Comparison of ENCODE assay signal across 28 cellular contexts in genomic region chr1:187847531-187847930, GRCh38.
"Had no signal": no experiment of that assay in that cellular context is flagged by ENCODE, and none has a peak within 500 bp of the region (broad histone marks: within the 10 kb centered on the region; RNA-seq: fewer than 3 reads in every experiment).

No MANE protein-coding gene starts in this region.

- H3K4me1 ChIP-seq: psoas muscle, right lobe of liver, sigmoid colon, spleen, suprapubic skin, testis, tibial artery, transverse colon, upper lobe of right lung, uterus had no signal

- H3K9me3 ChIP-seq: neutrophil, pancreas, psoas muscle, right lobe of liver, sigmoid colon, suprapubic skin, testis, transverse colon, upper lobe of right lung, uterus had no signal

- ATAC-seq: naive thymus-derived CD8-positive, alpha-beta T cell; natural killer cell treated with Interleukin-12 subunit alpha and Interleukin-12 subunit beta and Interleukin-15 and Interleukin-18, amount 100 ng/mL, for 72 hours; pancreas; psoas muscle; right cardiac atrium; stimulated activated memory B cell treated with anti-CD40 and anti-IgM and Interleukin-4, amounts not matched to agents 10 μg/mL and 1 μg/mL and 100 μg/mL, for 72 hours; stimulated activated naive CD8-positive, alpha-beta T cell treated with anti-CD3 and anti-CD28 coated beads, Interleukin-15, amount 100 ng/mL, for 72 hours; stimulated activated naive CD8-positive, alpha-beta T cell treated with anti-CD3 and anti-CD28 coated beads, Interleukin-15, Interleukin-2, amounts not matched to agents 100 U/mL and 50 U/mL, for 24 hours; upper lobe of right lung had no signal

- FAIRE-seq: pancreas, small intestine had no signal

- DNase-seq: naive thymus-derived CD8-positive, alpha-beta T cell; nephron progenitor cell; nucleus accumbens; pancreas; psoas muscle; right cardiac atrium; right lobe of liver; sigmoid colon; small intestine; spleen; stimulated activated CD4-positive, alpha-beta T cell treated with anti-CD3 and anti-CD28 coated beads, Interleukin-12 subunit alpha, Interleukin-12 subunit beta, amount 100 ng/mL, for 4 hours; stimulated activated CD4-positive, alpha-beta T cell treated with anti-CD3 and anti-CD28 coated beads, Interleukin-1b, Interleukin-23, amount 100 ng/mL, for 48 hours; stimulated activated CD4-positive, alpha-beta T cell treated with anti-CD3 and anti-CD28 coated beads, Interleukin-4, amount 100 ng/mL, for 1 hour; stimulated activated CD4-positive, alpha-beta T cell treated with anti-CD3 and anti-CD28 coated beads, Interleukin-4, amount 100 ng/mL, for 4 hours; stimulated activated CD8-positive, alpha-beta memory T cell treated with anti-CD3 and anti-CD28 coated beads, Interleukin-4, amount 100 ng/mL, for 48 hours; stimulated activated naive CD4-positive, alpha-beta T cell; stimulated activated naive CD8-positive, alpha-beta T cell treated with anti-CD3 and anti-CD28 coated beads, Interleukin-15, amount 100 ng/mL, for 72 hours; stimulated activated naive CD8-positive, alpha-beta T cell treated with anti-CD3 and anti-CD28 coated beads, Interleukin-15, Interleukin-2, amounts not matched to agents 100 U/mL and 50 U/mL, for 24 hours; substantia nigra; testis; tibial artery; transverse colon; upper lobe of right lung; uterus had no signal

- H3K4me3 ChIP-seq: pancreas, psoas muscle, right lobe of liver, sigmoid colon, spleen, suprapubic skin, testis, tibial artery, transverse colon, upper lobe of right lung, uterus had no signal

- H3K27ac ChIP-seq: neutrophil, pancreas, psoas muscle, right lobe of liver, sigmoid colon, spleen, suprapubic skin, testis, tibial artery, transverse colon, upper lobe of right lung, uterus had no signal

- H3K36me3 ChIP-seq: neutrophil, pancreas, right lobe of liver, sigmoid colon, spleen, suprapubic skin, tibial artery, transverse colon, upper lobe of right lung, uterus had no signal

- H3K27me3 ChIP-seq: neutrophil, pancreas, right lobe of liver, sigmoid colon, spleen, suprapubic skin, testis, tibial artery, transverse colon, upper lobe of right lung, uterus had no signal
